8 cellular contexts compared by ENCODE assay signal in the genomic region with DNA sequence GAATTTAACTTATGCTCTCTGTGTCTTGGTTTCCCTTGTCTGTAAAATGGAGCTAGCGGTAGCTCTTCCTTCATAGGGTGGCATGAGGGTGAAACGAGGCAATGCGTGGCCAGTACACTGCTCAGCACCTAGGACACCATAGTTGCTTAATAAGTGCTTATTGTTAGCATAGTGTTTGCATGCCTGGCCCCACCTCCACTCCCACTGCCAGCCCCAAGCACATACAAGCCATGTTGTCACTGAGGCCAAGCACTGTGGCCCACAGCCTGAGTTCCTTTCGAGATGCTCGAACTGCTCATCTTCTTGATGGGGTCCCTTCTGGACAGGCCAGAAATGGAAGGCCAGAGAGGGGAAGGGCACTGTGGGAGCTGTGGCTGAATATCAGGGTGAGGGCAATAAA. TPM values are rescaled to one million over a fixed set of nuclear protein-coding genes. Genes with fewer than 3 reads are reported as not detected.
DNase-seq lines count a peak whose midpoint lies in the region; ATAC-seq, FAIRE-seq and TF ChIP-seq lines count a peak whose summit lies in the region.

No MANE protein-coding gene starts in this region.

- H3K4me3 ChIP-seq in AG10803 (ENCODE audit: low read length) (peak overlapping the region; percentile 87), HUES48 (ENCODE audit: low read depth, low read length) (peak overlapping the region; percentile 73), K562 (peak overlapping the region; percentile 67), mucosa of rectum (ENCODE audit: low read length in 2 of 2) (peak overlapping the region; percentile 86 to 92)

- DNase-seq in AG10803 (ENCODE audit: low read depth) (no peak), K562 (ENCODE audit: extremely low read depth in 1 of 4, low spot score in 3 of 4) (no peak), frontal cortex (ENCODE audit: low spot score in 2 of 2) (no peak), NCI-H187 (lab: John Stamatoyannopoulos, UW) (no peak), HuH-7 (ENCODE audit: low spot score) (no peak)

- H3K27ac ChIP-seq in HUES48 (ENCODE audit: low read depth, low read length) (no peak overlapping the region), K562 (ENCODE audit: extremely low read depth, low read depth, low read length) (peak overlapping the region; percentile 79), mucosa of rectum (ENCODE audit: low read depth in 2 of 2, low read length in 2 of 2) (no peak overlapping the region)

- H3K36me3 ChIP-seq in HUES48 (ENCODE audit: control insufficient read depth, insufficient read depth, low read length): peaks cover 35% of the 10 kb centered on the region
- peaks cover 37% of the 10 kb centered on the region for H3K36me3 ChIP-seq in K562 (ENCODE audit: control insufficient read depth, insufficient read depth, low read length)
- peaks cover 21 to 33% of the 10 kb centered on the region in 2 donors for H3K36me3 ChIP-seq in mucosa of rectum (ENCODE audit: control insufficient read depth in 2 of 2, insufficient read depth in 2 of 2, low read length in 2 of 2)

- peak; percentile 8; the same call in 1 of the 2 replicates for TF ChIP-seq POLR2A in K562 (conservative IDR thresholded peaks at IDR 0.05)

- no TSS peak for BruUV-seq in K562 (replicated peaks; lab: Mats Ljungman, UMichigan)

- TF ChIP-seq CTCF in AG10803 (conservative IDR thresholded peaks at IDR 0.05; ENCODE audit: low read length): no peak
- no peak for TF ChIP-seq CTCF in K562 (IDR thresholded peaks at IDR 0.05 in 2 of 3, conservative IDR thresholded peaks at IDR 0.05 in 1 of 3; ENCODE audit: insufficient read depth in 2 of 3, low read depth in 1 of 3, low read length in 3 of 3)

- WGBS in K562 (ENCODE audit: insufficient coverage, low coverage, missing lambda C conversion rate): 58% methylated on average over 5 of the region's 5 CpGs

- ATAC-seq in K562 (peak; percentile 1; the same call in 1 of the 3 replicates), HG02885 (IDR thresholded peaks at IDR 0.05; ENCODE audit: poor library complexity, unreplicated experiment) (no peak)

- H3K79me2 ChIP-seq in K562 (ENCODE audit: control insufficient read depth, insufficient read depth, low read length): peaks cover 8% of the 10 kb centered on the region

- H3K9ac ChIP-seq in HUES48 (ENCODE audit: low read depth, low read length) (peak overlapping the region; percentile 60; the same call in 1 of the 2 replicates), K562 (ENCODE audit: insufficient read depth in 1 of 2, low read depth in 2 of 2, low read length in 2 of 2) (peak overlapping the region; percentile 85 to 94), mucosa of rectum (ENCODE audit: low read depth in 1 of 2, low read length in 2 of 2) (peak overlapping the region; percentile 79 to 82)

- POLR2A ChIA-PET in K562 (lab: Yijun Ruan, JAX): interaction anchor here (0.6 to 3.7 kb wide), 4 partner anchors 16 to 459 kb away, joined by 3 to 15 read pairs (median 5); partner anchors contain the start of gene SART3

- peaks cover 13% of the 10 kb centered on the region for H3K4me1 ChIP-seq in HUES48 (ENCODE audit: control insufficient read depth, insufficient read depth, low read length)
- H3K4me1 ChIP-seq in K562 (replicated peaks in 1 of 2; ENCODE audit: control insufficient read depth in 2 of 2, insufficient read depth in 2 of 2, low read length in 2 of 2): peaks cover 8 to 23% of the 10 kb centered on the region in 2 experiments; a peak in 4 of 5 replicates
- H3K4me1 ChIP-seq in mucosa of rectum (ENCODE audit: control insufficient read depth in 2 of 2, insufficient read depth in 2 of 2, low read length in 2 of 2): peaks cover 8 to 11% of the 10 kb centered on the region in 2 donors

- FAIRE-seq in K562 (lab: Jason Lieb, UNC): no peak
- FAIRE-seq in frontal cortex (lab: Jason Lieb, UNC): no peak

- H2AFZ ChIP-seq in K562 (ENCODE audit: low read depth, low read length): peak overlapping the region; percentile 81; the same call in 1 of the 2 replicates

- no peaks in the 10 kb centered on the region for H3K9me3 ChIP-seq in HUES48 (ENCODE audit: control insufficient read depth, insufficient read depth, low read length)
- H3K9me3 ChIP-seq in K562 (replicated peaks; ENCODE audit: control insufficient read depth, insufficient read depth, low read depth, low read length): no peaks in the 10 kb centered on the region
- no peaks in the 10 kb centered on the region for H3K9me3 ChIP-seq in mucosa of rectum (ENCODE audit: control insufficient read depth in 2 of 2, low read length in 2 of 2)

- intact Hi-C loops in K562 (cut with micrococcal nuclease): no loop called here

- H4K20me1 ChIP-seq in K562 (replicated peaks; ENCODE audit: control insufficient read depth, insufficient read depth, low read length): no peaks in the 10 kb centered on the region

- no peak for TF ChIP-seq EP300 in K562 (IDR thresholded peaks at IDR 0.05; ENCODE audit: low read length)

- peak overlapping the region; percentile 89 for H3K4me2 ChIP-seq in K562 (ENCODE audit: insufficient read depth, low read length)

- TF ChIP-seq RAD21 in K562 (CRISPR knock-in tag; conservative IDR thresholded peaks at IDR 0.05 in 1 of 2, IDR thresholded peaks at IDR 0.05 in 1 of 2): no peak

- no peaks in the 10 kb centered on the region for H3K9me1 ChIP-seq in K562 (ENCODE audit: control insufficient read depth, insufficient read depth, low read length)

- CTCF ChIA-PET in K562 (lab: Yijun Ruan, JAX; ENCODE audit: low intra/inter-chr PET ratio): no interaction called here

- in situ Hi-C loops in K562 (cut with MboI): no loop called here

- no peaks in the 10 kb centered on the region for H3K27me3 ChIP-seq in HUES48 (ENCODE audit: control insufficient read depth, insufficient read depth, low read length)
- no peaks in the 10 kb centered on the region for H3K27me3 ChIP-seq in K562 (ENCODE audit: control insufficient read depth in 2 of 2, insufficient read depth in 2 of 2, low read length in 2 of 2)
- no peaks in the 10 kb centered on the region for H3K27me3 ChIP-seq in mucosa of rectum (ENCODE audit: control insufficient read depth in 2 of 2, insufficient read depth in 2 of 2, low read length in 2 of 2)

RNA-seq across cellular contexts. Expression of gene FICD, which starts 0.8 kb away (rescaled TPM):
- total RNA-seq in K562 (2011; cell fraction: chromatin; rRNA removed; ENCODE audit: low replicate concordance): 9.7 and 12.2 TPM in 2 replicates
- total RNA-seq in K562 (2011; cell fraction: nucleolus; rRNA removed): 11.8 and 12.1 TPM in 2 replicates
- total RNA-seq in K562 (2011; cell fraction: nucleoplasm; rRNA removed): 5.6 and 7.8 TPM in 2 replicates
- total RNA-seq in K562 (2014; rRNA removed) (3.1 and 4.5 TPM in 2 replicates), K562 (2014; rRNA removed; fragmentation: Illumina TruSeq; extraction: Trizol) (1.9 TPM in 2 replicates), K562 (2015; rRNA removed; fragmentation: Illumina TruSeq; extraction: Trizol) (2.8 and 3.1 TPM in 2 replicates), K562 (2021) (3.0 and 3.4 TPM in 2 replicates), frontal cortex (5.3 TPM)
- polyA plus RNA-seq in K562 (2011; rRNA removed) (0.80 and 0.88 TPM in 2 replicates), K562 (2014; fragmentation: Illumina TruSeq; extraction: Trizol) (1.6 and 2.0 TPM in 2 replicates), K562 (2014; fragmentation: Nextera tagmentation; extraction: Ambion mirVana) (1 to 10 TPM; 1.1 to 1.2 TPM), K562 (2014; rRNA removed) (2.1 and 2.7 TPM in 2 replicates)
- polyA plus RNA-seq in K562 (2011; cell fraction: cytosol; rRNA removed): 1.1 and 1.2 TPM in 2 replicates
- polyA plus RNA-seq in K562 (2011; cell fraction: nucleus; rRNA removed): 4.7 and 6.8 TPM in 2 replicates
- 2.4 and 5.0 TPM in 2 replicates for polyA plus RNA-seq in K562 (2012)
- 2.9 and 3.9 TPM in 2 replicates for polyA minus RNA-seq in K562 (2011; rRNA and poly(A)+ RNA removed)
- polyA minus RNA-seq in K562 (2011; cell fraction: cytosol; rRNA and poly(A)+ RNA removed): 2.1 and 3.6 TPM in 2 replicates
- polyA minus RNA-seq in K562 (2011; cell fraction: nucleus; rRNA and poly(A)+ RNA removed): 8.3 and 11.3 TPM in 2 replicates

RNA-seq across cellular contexts. Expression of gene SART3, which starts 45.1 kb away (rescaled TPM):
- 295 and 336 TPM in 2 replicates for total RNA-seq in K562 (2011; cell fraction: chromatin; rRNA removed; ENCODE audit: low replicate concordance)
- 193 and 203 TPM in 2 replicates for total RNA-seq in K562 (2011; cell fraction: nucleolus; rRNA removed)
- 258 and 314 TPM in 2 replicates for total RNA-seq in K562 (2011; cell fraction: nucleoplasm; rRNA removed)
- total RNA-seq in K562 (2014; rRNA removed) (167 and 396 TPM in 2 replicates), K562 (2014; rRNA removed; fragmentation: Illumina TruSeq; extraction: Trizol) (64.7 and 66.7 TPM in 2 replicates), K562 (2015; rRNA removed; fragmentation: Illumina TruSeq; extraction: Trizol) (103 and 104 TPM in 2 replicates), K562 (2021) (63.2 and 72.6 TPM in 2 replicates), frontal cortex (63.6 TPM)
- polyA plus RNA-seq in K562 (2011; rRNA removed) (32.1 and 33.7 TPM in 2 replicates), K562 (2014; fragmentation: Illumina TruSeq; extraction: Trizol) (54.4 and 56.7 TPM in 2 replicates), K562 (2014; fragmentation: Nextera tagmentation; extraction: Ambion mirVana) (1 to 10 TPM; 8.9 to 9.9 TPM), K562 (2014; rRNA removed) (52.6 and 58.4 TPM in 2 replicates)
- 11.9 and 18.3 TPM in 2 replicates for polyA plus RNA-seq in K562 (2011; cell fraction: cytosol; rRNA removed)
- polyA plus RNA-seq in K562 (2011; cell fraction: nucleus; rRNA removed): 128 and 132 TPM in 2 replicates
- 43.0 and 62.6 TPM in 2 replicates for polyA plus RNA-seq in K562 (2012)
- 73.9 and 94.6 TPM in 2 replicates for polyA minus RNA-seq in K562 (2011; rRNA and poly(A)+ RNA removed)
- polyA minus RNA-seq in K562 (2011; cell fraction: cytosol; rRNA and poly(A)+ RNA removed): 27.6 and 31.6 TPM in 2 replicates
- 152 and 195 TPM in 2 replicates for polyA minus RNA-seq in K562 (2011; cell fraction: nucleus; rRNA and poly(A)+ RNA removed)

RNA-seq across cellular contexts. Expression of gene ISCU, which starts 46.5 kb away (rescaled TPM):
- 50.8 and 64.7 TPM in 2 replicates for total RNA-seq in K562 (2011; cell fraction: chromatin; rRNA removed; ENCODE audit: low replicate concordance)
- 37.6 and 42.7 TPM in 2 replicates for total RNA-seq in K562 (2011; cell fraction: nucleolus; rRNA removed)
- 58.2 and 69.2 TPM in 2 replicates for total RNA-seq in K562 (2011; cell fraction: nucleoplasm; rRNA removed)
- total RNA-seq in K562 (2014; rRNA removed) (92.5 and 136 TPM in 2 replicates), K562 (2014; rRNA removed; fragmentation: Illumina TruSeq; extraction: Trizol) (74.2 and 77.5 TPM in 2 replicates), K562 (2015; rRNA removed; fragmentation: Illumina TruSeq; extraction: Trizol) (75.6 and 77.3 TPM in 2 replicates), K562 (2021) (67.8 and 68.7 TPM in 2 replicates), frontal cortex (40.8 TPM)
- polyA plus RNA-seq in K562 (2011; rRNA removed) (80.9 and 89.6 TPM in 2 replicates), K562 (2014; fragmentation: Illumina TruSeq; extraction: Trizol) (69.4 and 77.7 TPM in 2 replicates), K562 (2014; fragmentation: Nextera tagmentation; extraction: Ambion mirVana) (10 to 100 TPM; 15.9 to 19.8 TPM), K562 (2014; rRNA removed) (84.7 and 86.8 TPM in 2 replicates)
- polyA plus RNA-seq in K562 (2011; cell fraction: cytosol; rRNA removed): 36.5 and 59.5 TPM in 2 replicates
- polyA plus RNA-seq in K562 (2011; cell fraction: nucleus; rRNA removed): 120 and 177 TPM in 2 replicates
- polyA plus RNA-seq in K562 (2012): 76.7 and 87.8 TPM in 2 replicates
- polyA minus RNA-seq in K562 (2011; rRNA and poly(A)+ RNA removed): 65.3 and 73.2 TPM in 2 replicates
- polyA minus RNA-seq in K562 (2011; cell fraction: cytosol; rRNA and poly(A)+ RNA removed): 16.6 and 26.3 TPM in 2 replicates
- polyA minus RNA-seq in K562 (2011; cell fraction: nucleus; rRNA and poly(A)+ RNA removed): 25.0 and 57.6 TPM in 2 replicates
